Comparison of ENCODE assay signal across 8 cellular contexts in the genomic region with DNA sequence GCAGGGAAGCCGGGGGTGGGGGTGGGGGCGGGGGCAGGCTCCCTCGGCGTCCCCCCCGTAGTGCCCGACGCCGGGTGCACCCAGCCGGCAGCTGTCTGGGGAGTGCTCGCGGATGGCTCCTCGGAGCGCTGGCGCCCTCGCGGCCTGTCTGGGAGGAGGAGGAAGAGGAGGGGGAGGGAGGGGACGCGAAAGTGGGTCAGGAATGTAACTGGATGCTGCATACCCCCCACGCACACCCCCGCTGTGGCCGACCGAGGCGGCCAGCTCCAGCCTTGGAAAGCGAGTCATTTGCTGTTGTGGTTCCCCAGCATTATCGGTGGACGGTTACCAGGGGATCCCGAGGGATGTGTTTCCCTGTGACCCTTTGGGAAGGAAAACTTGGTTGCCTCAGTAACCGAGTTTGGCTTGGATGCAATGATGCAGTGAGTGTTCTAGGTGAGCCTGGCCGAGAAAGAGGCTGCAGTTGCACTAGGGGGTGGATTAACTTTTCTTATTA. TPM values are rescaled to one million over a fixed set of nuclear protein-coding genes. Genes with fewer than 3 reads are reported as not detected.
DNase-seq lines count a peak whose midpoint lies in the region; ATAC-seq and TF ChIP-seq lines count a peak whose summit lies in the region.

No MANE protein-coding gene starts in this region.

- TF ChIP-seq CTCF in cardiac muscle cell (IDR thresholded peaks at IDR 0.05; ENCODE audit: low read depth, low read length): no peak
- no peak for TF ChIP-seq CTCF in neutrophil (IDR thresholded peaks at IDR 0.05)

- H3K27me3 ChIP-seq in cardiac muscle cell (no peaks in the 10 kb centered on the region), neutrophil (peaks cover 4% of the 10 kb centered on the region)

- peak overlapping the region; percentile 61 for H3K4me3 ChIP-seq in Jurkat, Clone E6-1 (ENCODE audit: low read length)
- H3K4me3 ChIP-seq in cardiac muscle cell: peak overlapping the region; percentile 40
- peak overlapping the region; percentile 79 to 80 for H3K4me3 ChIP-seq in neutrophil (ENCODE audit: low read depth in 1 of 2, low read length in 1 of 2)

- H3K27ac ChIP-seq in cardiac muscle cell (no peak overlapping the region), neutrophil (peak overlapping the region; percentile 70)

- ATAC-seq in HG03520 (IDR thresholded peaks at IDR 0.05; ENCODE audit: unreplicated experiment): no peak

- H3K4me1 ChIP-seq in ES-I3 (ENCODE audit: insufficient read depth, low read length): no peaks in the 10 kb centered on the region
- H3K4me1 ChIP-seq in cardiac muscle cell (ENCODE audit: low read depth): peaks cover 17% of the 10 kb centered on the region
- H3K4me1 ChIP-seq in neutrophil (ENCODE audit: control insufficient read depth in 1 of 2, insufficient read depth in 1 of 2, low read depth in 1 of 2, low read length in 1 of 2): peaks cover 16 to 25% of the 10 kb centered on the region in 2 experiments

- H3K9me3 ChIP-seq in ES-I3 (ENCODE audit: control insufficient read depth, insufficient read depth, low read length): no peaks in the 10 kb centered on the region
- H3K9me3 ChIP-seq in cardiac muscle cell (ENCODE audit: low read depth): no peaks in the 10 kb centered on the region
- H3K9me3 ChIP-seq in neutrophil: no peaks in the 10 kb centered on the region

- no peak for DNase-seq in Jurkat, Clone E6-1 (ENCODE audit: low read depth, low spot score)
- DNase-seq in activated naive CD4-positive, alpha-beta T cell treated with anti-CD3 and anti-CD28 coated beads, Interleukin-2, amount 50 U/mL, for 16 hours: peak; percentile 21
- DNase-seq in cardiac muscle cell (ENCODE audit: low read depth in 1 of 2, low spot score in 1 of 2): peak in 1 of 2 donors; percentile 91
- DNase-seq in SK-N-DZ (ENCODE audit: low spot score): no peak
- no peak for DNase-seq in DMS79 treated with DMSO at 0.1 percent for 48 hours (lab: John Stamatoyannopoulos, UW)

- peak overlapping the region; percentile 74; the same call in 1 of the 2 replicates for H3K9ac ChIP-seq in ES-I3 (ENCODE audit: low read depth, low read length)

- H3K36me3 ChIP-seq in ES-I3 (ENCODE audit: insufficient read depth, low read length) (no peaks in the 10 kb centered on the region), cardiac muscle cell (no peaks in the 10 kb centered on the region), neutrophil (no peaks in the 10 kb centered on the region)

RNA-seq across cellular contexts. Expression of a gene that starts 55.3 kb away (rescaled TPM):
- polyA plus RNA-seq in Jurkat, Clone E6-1 (2012; ENCODE audit: insufficient read depth, insufficient read length): 10.5 TPM
- 30.5 and 55.3 TPM in 2 replicates for total RNA-seq in cardiac muscle cell
- polyA plus RNA-seq in cardiac muscle cell: 15.4 and 22.1 TPM in 2 replicates
- 0.13 TPM in 1 of 2 replicates, not detected in the other for polyA plus RNA-seq in SK-N-DZ (2014; cell fraction: cytosol; rRNA removed)
- polyA plus RNA-seq in SK-N-DZ (2014; cell fraction: nucleus; rRNA removed): not detected in 2 replicates
